Comparison of ENCODE assay signal across 21 cellular contexts in genomic region chr18:9766076-9766481, GRCh38. TPM values are rescaled to one million over a fixed set of nuclear protein-coding genes. Genes with fewer than 3 reads are reported as not detected.
DNase-seq lines count a peak whose midpoint lies in the region; ATAC-seq and TF ChIP-seq lines count a peak whose summit lies in the region.
"Had no signal": no experiment of that assay in that cellular context is flagged by ENCODE, and none has a peak within 500 bp of the region (broad histone marks: within the 10 kb centered on the region; RNA-seq: fewer than 3 reads in every experiment).

No MANE protein-coding gene starts in this region.

- no peak overlapping the region for H3K4me3 ChIP-seq in right cardiac atrium (ENCODE audit: low read length)
- no peak overlapping the region for H3K4me3 ChIP-seq in right atrium auricular region
- no peak overlapping the region for H3K4me3 ChIP-seq in endodermal cell (ENCODE audit: low read length)
- no peak overlapping the region for H3K4me3 ChIP-seq in neuronal stem cell (ENCODE audit: low read length in 2 of 2)
- H3K4me3 ChIP-seq in HAP-1, result no peak overlapping the region
- H3K4me3 ChIP-seq in transverse colon, result no peak overlapping the region
- H3K4me3 ChIP-seq: lung, SJCRH30 had no signal

- H3K9ac ChIP-seq in endodermal cell (ENCODE audit: extremely low read depth, low read length, poor library complexity, severe bottlenecking) (no peak overlapping the region), neuronal stem cell (ENCODE audit: low read depth, low read length, poor library complexity) (no peak overlapping the region)

- intact Hi-C loops in right cardiac atrium (cut with DNase I) (loop anchor here in 1 of 4 donors (10.0 kb wide), 1 partner anchor 81 kb away; no protein-coding TSS in a partner anchor), transverse colon (cut with DNase I; ENCODE audit: low total_unique reads) (no loop called here)

- no peaks in the 10 kb centered on the region for H3K36me3 Mint-ChIP-seq in endodermal cell (ENCODE audit: low read depth)
- H3K36me3 Mint-ChIP-seq in stimulated activated naive B cell treated with anti-CD40 and anti-IgM and Interleukin-4, amounts not matched to agents 10 μg/mL and 1 μg/mL and 100 μg/mL, for 72 hours, result peaks cover 11 to 13% of the 10 kb centered on the region in 2 donors

- H3K14ac ChIP-seq in neuronal stem cell (ENCODE audit: low read length), result no peak overlapping the region

- in situ Hi-C loops in HAP-1 (cut with MboI; ENCODE audit: low sequenced_read_pairs) (no loop called here), transverse colon (cut with MboI; ENCODE audit: low pct_ligation_motif_present in 1 of 4, low pct_unique_long_range_greater_than_20kb in 1 of 4, low sequenced_read_pairs in 3 of 4) (no loop called here)

- H3K36me3 ChIP-seq in right atrium auricular region (no peaks in the 10 kb centered on the region), endodermal cell (ENCODE audit: control insufficient read depth, insufficient read depth, low read length) (no peaks in the 10 kb centered on the region), neuronal stem cell (replicated peaks in 1 of 2; ENCODE audit: control insufficient read depth in 2 of 2, insufficient read depth in 2 of 2, low read length in 2 of 2) (no peaks in the 10 kb centered on the region), HAP-1 (replicated peaks) (no peaks in the 10 kb centered on the region), transverse colon (no peaks in the 10 kb centered on the region)
- H3K36me3 ChIP-seq: SJCRH30 had no signal

- H3K18ac ChIP-seq in neuronal stem cell (ENCODE audit: low read length), result peak overlapping the region; percentile 82

- H3K9me3 ChIP-seq in right cardiac atrium (ENCODE audit: control insufficient read depth, low read length) (no peaks in the 10 kb centered on the region), right atrium auricular region (no peaks in the 10 kb centered on the region), endodermal cell (ENCODE audit: control insufficient read depth, low read length) (no peaks in the 10 kb centered on the region), neuronal stem cell (replicated peaks in 1 of 2; ENCODE audit: control insufficient read depth in 2 of 2, insufficient read depth in 1 of 2, low read depth in 1 of 2, low read length in 2 of 2) (peaks cover 0 to 16% of the 10 kb centered on the region in 2 donors), HAP-1 (peaks cover 2% of the 10 kb centered on the region; the same call in 1 of the 2 replicates), transverse colon (no peaks in the 10 kb centered on the region)
- H3K9me3 ChIP-seq: SJCRH30 had no signal

- no peaks in the 10 kb centered on the region for H3K27me3 ChIP-seq in right cardiac atrium (ENCODE audit: control insufficient read depth, insufficient read depth)
- no peaks in the 10 kb centered on the region for H3K27me3 ChIP-seq in right atrium auricular region
- H3K27me3 ChIP-seq in endodermal cell (ENCODE audit: control insufficient read depth, insufficient read depth, low read length, poor library complexity, severe bottlenecking), result no peaks in the 10 kb centered on the region
- no peaks in the 10 kb centered on the region for H3K27me3 ChIP-seq in neuronal stem cell (ENCODE audit: control insufficient read depth in 3 of 3, insufficient read depth in 3 of 3, low read depth in 1 of 3, low read length in 3 of 3)
- no peaks in the 10 kb centered on the region for H3K27me3 ChIP-seq in HAP-1 (ENCODE audit: low read depth)
- H3K27me3 ChIP-seq in transverse colon, result no peaks in the 10 kb centered on the region
- H3K27me3 ChIP-seq: SJCRH30 had no signal

- no peak for TF ChIP-seq POLR2A in transverse colon (IDR thresholded peaks at IDR 0.05)

- H2AFZ ChIP-seq in neuronal stem cell (ENCODE audit: low read length), result no peak overlapping the region

- H2AK5ac ChIP-seq in neuronal stem cell (ENCODE audit: low read depth, low read length), result peak overlapping the region; percentile 38

- H3K4me2 ChIP-seq in neuronal stem cell (ENCODE audit: insufficient read depth, low read length, poor library complexity, severe bottlenecking), result no peak overlapping the region

- no peak overlapping the region for H3K23ac ChIP-seq in neuronal stem cell (ENCODE audit: low read depth, low read length, poor library complexity)

- no peak overlapping the region for H3K4ac ChIP-seq in neuronal stem cell (ENCODE audit: low read length)

- no peak overlapping the region for H2BK15ac ChIP-seq in neuronal stem cell (ENCODE audit: low read length)

- H3K4me1 ChIP-seq in right cardiac atrium (ENCODE audit: control insufficient read depth, insufficient read depth, low read length) (no peaks in the 10 kb centered on the region), right atrium auricular region (peaks cover 0 to 3% of the 10 kb centered on the region in 2 donors), endodermal cell (ENCODE audit: control insufficient read depth, insufficient read depth, low read length) (peaks cover 8% of the 10 kb centered on the region), neuronal stem cell (ENCODE audit: control insufficient read depth in 2 of 2, insufficient read depth in 1 of 2, low read depth in 1 of 2, low read length in 2 of 2) (no peaks in the 10 kb centered on the region), HAP-1 (peaks cover 8% of the 10 kb centered on the region), transverse colon (peaks cover 0 to 5% (median 1%) of the 10 kb centered on the region in 4 donors)
- H3K4me1 ChIP-seq: SJCRH30 had no signal

- TF ChIP-seq EP300 in transverse colon (IDR thresholded peaks at IDR 0.05; ENCODE audit: low read depth), result no peak

- no peaks in the 10 kb centered on the region for H3K79me1 ChIP-seq in neuronal stem cell (ENCODE audit: low read depth, low read length)

- H4K8ac ChIP-seq in neuronal stem cell (ENCODE audit: low read depth, low read length), result no peak overlapping the region

- peak; percentile 40 to 51 for ATAC-seq in right cardiac atrium
- ATAC-seq in stimulated activated naive B cell treated with anti-CD40 and anti-IgM and Interleukin-4, amounts not matched to agents 10 μg/mL and 1 μg/mL and 100 μg/mL, for 72 hours (replicated peaks), result no peak
- ATAC-seq: activated CD4-positive, CD25-positive, alpha-beta regulatory T cell treated with anti-CD3 and anti-CD28 coated beads, Interleukin-2, amount 50 U/mL, for 24 hours; activated T-cell treated with anti-CD3 and anti-CD28 coated beads, Interleukin-2, amount 50 U/mL, for 72 hours; T-helper 17 cell had no signal

- no peak overlapping the region for H3K4me3 Mint-ChIP-seq in endodermal cell
- H3K4me3 Mint-ChIP-seq in stimulated activated naive B cell treated with anti-CD40 and anti-IgM and Interleukin-4, amounts not matched to agents 10 μg/mL and 1 μg/mL and 100 μg/mL, for 72 hours, result no peak overlapping the region
- H3K4me3 Mint-ChIP-seq: activated T-cell treated with anti-CD3 and anti-CD28 coated beads, Interleukin-2, amount 50 U/mL, for 72 hours; CD4-positive, alpha-beta T cell; T-helper 17 cell had no signal

- H3K27ac ChIP-seq in right cardiac atrium (ENCODE audit: low read length), result no peak overlapping the region
- no peak overlapping the region for H3K27ac ChIP-seq in right atrium auricular region
- H3K27ac ChIP-seq in endodermal cell (ENCODE audit: low read depth, low read length), result no peak overlapping the region
- H3K27ac ChIP-seq in neuronal stem cell (replicated peaks; ENCODE audit: low read length), result no peak overlapping the region
- no peak overlapping the region for H3K27ac ChIP-seq in transverse colon
- H3K27ac ChIP-seq: epithelial cell of prostate, SJCRH30 had no signal

- H2BK5ac ChIP-seq in neuronal stem cell (ENCODE audit: low read length), result no peak overlapping the region

- no peak overlapping the region for H4K91ac ChIP-seq in neuronal stem cell (ENCODE audit: low read depth, low read length, poor library complexity)

- H2BK120ac ChIP-seq in neuronal stem cell (ENCODE audit: low read depth, low read length), result no peak overlapping the region

- DNase-seq in right cardiac atrium (no peak), right atrium auricular region (ENCODE audit: low spot score) (no peak), endodermal cell (peak; percentile 39), neuronal stem cell (ENCODE audit: low spot score) (no peak), HAP-1 (ENCODE audit: low spot score in 2 of 2) (no peak), transverse colon (no peak)
- DNase-seq in stimulated activated naive B cell treated with anti-CD40 and anti-IgM and Interleukin-4, amounts not matched to agents 10 μg/mL and 1 μg/mL and 100 μg/mL, for 72 hours, result no peak
- DNase-seq in activated naive CD4-positive, alpha-beta T cell treated with anti-CD3 and anti-CD28 coated beads, Interleukin-2, amount 50 U/mL, for 16 hours, result no peak
- DNase-seq: activated T-cell treated with anti-CD3 and anti-CD28 coated beads, Interleukin-2, amount 50 U/mL, for 72 hours; CD4-positive, alpha-beta T cell; H7; KG1; NCI-H1105; NCI-H2107; NCI-H774; SJCRH30; stimulated activated CD8-positive, alpha-beta memory T cell treated with anti-CD3 and anti-CD28 coated beads, Interleukin-4, amount 100 ng/mL, for 48 hours; T-helper 17 cell had no signal

- no peaks in the 10 kb centered on the region for H3K27me3 Mint-ChIP-seq in endodermal cell (ENCODE audit: insufficient read depth)
- H3K27me3 Mint-ChIP-seq in stimulated activated naive B cell treated with anti-CD40 and anti-IgM and Interleukin-4, amounts not matched to agents 10 μg/mL and 1 μg/mL and 100 μg/mL, for 72 hours, result peaks cover 0 to 6% of the 10 kb centered on the region in 2 donors
- H3K27me3 Mint-ChIP-seq: CD4-positive, alpha-beta T cell had no signal

- H3K4me1 Mint-ChIP-seq in endodermal cell, result peaks cover 22% of the 10 kb centered on the region
- peaks cover 4 to 11% of the 10 kb centered on the region in 2 donors for H3K4me1 Mint-ChIP-seq in stimulated activated naive B cell treated with anti-CD40 and anti-IgM and Interleukin-4, amounts not matched to agents 10 μg/mL and 1 μg/mL and 100 μg/mL, for 72 hours
- H3K4me1 Mint-ChIP-seq: T-helper 17 cell had no signal

- TF ChIP-seq CTCF in right atrium auricular region (IDR thresholded peaks at IDR 0.05), result no peak
- TF ChIP-seq CTCF in endodermal cell (conservative IDR thresholded peaks at IDR 0.05), result no peak
- no peak for TF ChIP-seq CTCF in transverse colon (IDR thresholded peaks at IDR 0.05)

- WGBS in right cardiac atrium, result 87% methylated on average over 11 of the region's 11 CpGs
- 94% methylated on average over 6 to 11 of the region's 11 CpGs for WGBS in endodermal cell (ENCODE audit: insufficient coverage in 1 of 2, insufficient read length in 1 of 2), 2 experiments
- no CpG with 5 or more reads among the region's 11 CpGs for whole genome bisulfite sequencing in neuronal stem cell (ENCODE audit: extremely low coverage in 2 of 2, insufficient read length in 2 of 2, insufficient replicate concordance in 1 of 2), 2 donors
- WGBS in transverse colon (ENCODE audit: low coverage in 1 of 2), 2 donors, result 85% methylated on average over 11 of the region's 11 CpGs; no CpG with 5 or more reads in 1 of the 2 donors

- H2BK12ac ChIP-seq in neuronal stem cell (ENCODE audit: low read length), result no peak overlapping the region

- H3K9me3 Mint-ChIP-seq in endodermal cell, result peaks cover 11% of the 10 kb centered on the region
- peaks cover 0 to 7% of the 10 kb centered on the region in 2 donors for H3K9me3 Mint-ChIP-seq in stimulated activated naive B cell treated with anti-CD40 and anti-IgM and Interleukin-4, amounts not matched to agents 10 μg/mL and 1 μg/mL and 100 μg/mL, for 72 hours
- H3K9me3 Mint-ChIP-seq: activated T-cell treated with anti-CD3 and anti-CD28 coated beads, Interleukin-2, amount 50 U/mL, for 72 hours; CD4-positive, alpha-beta T cell had no signal

- no peak overlapping the region for H3K27ac Mint-ChIP-seq in endodermal cell
- no peak overlapping the region for H3K27ac Mint-ChIP-seq in stimulated activated naive B cell treated with anti-CD40 and anti-IgM and Interleukin-4, amounts not matched to agents 10 μg/mL and 1 μg/mL and 100 μg/mL, for 72 hours
- H3K27ac Mint-ChIP-seq: activated T-cell treated with anti-CD3 and anti-CD28 coated beads, Interleukin-2, amount 50 U/mL, for 72 hours; CD4-positive, alpha-beta T cell; T-helper 17 cell had no signal

RNA-seq across cellular contexts. Expression of gene RAB31, which starts 58.0 kb away (rescaled TPM):
- total RNA-seq in right cardiac atrium, result 10 to 100 TPM; 21.5 to 42.3 (median 26.0) TPM
- polyA plus RNA-seq in right cardiac atrium, result 9.1 TPM
- 10 to 100 TPM in 1 of 2 donors, 1 to 10 TPM in 1; 9.9 to 29.2 TPM for total RNA-seq in right atrium auricular region
- 10 to 100 TPM; 11.7 to 20.3 TPM for total RNA-seq in endodermal cell
- 23.6 TPM for polyA plus RNA-seq in endodermal cell (2013, experiment 1 of 2)
- 25.0 TPM for polyA plus RNA-seq in endodermal cell (2013, experiment 2 of 2)
- 30.4 TPM for polyA plus RNA-seq in neuronal stem cell (2013, experiment 1 of 2)
- 34.5 TPM for polyA plus RNA-seq in neuronal stem cell (2013, experiment 2 of 2)
- total RNA-seq in transverse colon, result 10 to 100 TPM; 13.1 to 18.4 (median 16.9) TPM

Comparison
In these comparisons a context has a peak if more than half of its experiments do, and no peak if none do; other contexts are left out.
1. ATAC-seq: peak in right cardiac atrium (2 of 2); none in stimulated activated naive B cell treated with anti-CD40 and anti-IgM and Interleukin-4, amounts not matched to agents 10 μg/mL and 1 μg/mL and 100 μg/mL, for 72 hours (0 of 2).